ENCODE assay signal across 8 cellular contexts in genomic region chr19:52269338-52270261, GRCh38. TPM values are rescaled to one million over a fixed set of nuclear protein-coding genes. Genes with fewer than 3 reads are reported as not detected.
A peak's percentile ranks its signal among the peaks of the same experiment; 100 is the strongest.
DNase-seq lines count a peak whose midpoint lies in the region; ATAC-seq and TF ChIP-seq lines count a peak whose summit lies in the region.

Gene ZNF766, plus strand, starts transcription at chr19:52269587. Its CDS starts 27 bp downstream, at chr19:52269614.

- H3K27ac ChIP-seq in PC-9 (peak within 1 kb of the TSS; percentile 81), mucosa of rectum (ENCODE audit: low read depth in 2 of 2, low read length in 2 of 2) (peak within 1 kb of the TSS; percentile 98 to 99)

- H2AFZ ChIP-seq in PC-9 = peak within 1 kb of the TSS; percentile 97

- H3K36me3 ChIP-seq in PC-9 (ENCODE audit: low read depth) = peaks cover 24% of the 10 kb centered on the region
- peaks cover 13 to 15% of the 10 kb centered on the region in 2 donors for H3K36me3 ChIP-seq in mucosa of rectum (ENCODE audit: control insufficient read depth in 2 of 2, insufficient read depth in 2 of 2, low read length in 2 of 2)

- H3K27me3 ChIP-seq in PC-9 (ENCODE audit: insufficient read depth, low read depth) (no peaks in the 10 kb centered on the region), mucosa of rectum (ENCODE audit: control insufficient read depth in 2 of 2, insufficient read depth in 2 of 2, low read length in 2 of 2) (no peaks in the 10 kb centered on the region)

- peak; percentile 90 for TF ChIP-seq POLR2A in erythroblast (IDR thresholded peaks at IDR 0.05; ENCODE audit: low read length)

- peak within 1 kb of the TSS; percentile 91 for H3K4me2 ChIP-seq in PC-9

- POLR2A ChIA-PET in PC-9 (lab: Charles Lee; ENCODE audit: unreplicated experiment) = no interaction called here

- peak; percentile 93 for DNase-seq in DMS 273 treated with DMSO at 0.1 percent for 48 hours (lab: John Stamatoyannopoulos, UW)
- DNase-seq in Jurkat, Clone E6-1 (ENCODE audit: low read depth, low spot score) = peak; percentile 91
- peak; percentile 89 to 98 for DNase-seq in PC-9
- DNase-seq in activated T-cell treated with anti-CD3 and anti-CD28 coated beads, Interleukin-2, amount 50 U/mL, for 1 hour = peak; percentile 98
- peak; percentile 97 for DNase-seq in erythroblast (lab: John Stamatoyannopoulos, UW)
- peak; percentile 99 for DNase-seq in stimulated activated CD8-positive, alpha-beta memory T cell treated with anti-CD3 and anti-CD28 coated beads, Interleukin-4, amount 100 ng/mL, for 48 hours

- no peaks in the 10 kb centered on the region for H3K9me2 ChIP-seq in PC-9 (ENCODE audit: insufficient read depth)

- no peaks in the 10 kb centered on the region for H4K20me1 ChIP-seq in PC-9 (ENCODE audit: insufficient read depth)

- H3K4me1 ChIP-seq in PC-9 (replicated peaks; ENCODE audit: insufficient read depth) = 0 out of 2 replicates have a peak, but pooled peaks cover 4% of the 10 kb centered on the region
- peaks cover 0 to 9% of the 10 kb centered on the region in 2 donors for H3K4me1 ChIP-seq in mucosa of rectum (ENCODE audit: control insufficient read depth in 2 of 2, insufficient read depth in 2 of 2, low read length in 2 of 2)

- H3F3A ChIP-seq in PC-9 (ENCODE audit: insufficient read depth, low read depth) = no peaks in the 10 kb centered on the region

- peak within 1 kb of the TSS; percentile 99 to 100 for H3K9ac ChIP-seq in mucosa of rectum (ENCODE audit: low read depth in 1 of 2, low read length in 2 of 2)

- H3K79me2 ChIP-seq in PC-9 (ENCODE audit: low read depth) = peaks cover 48% of the 10 kb centered on the region

- BruUV-seq in PC-9 (replicated peaks; lab: Mats Ljungman, UMichigan) = TSS peak; percentile 81

- peak within 1 kb of the TSS; percentile 98 for H3K4me3 ChIP-seq in Jurkat, Clone E6-1 (ENCODE audit: low read length)
- peak within 1 kb of the TSS; percentile 81 for H3K4me3 ChIP-seq in PC-9
- H3K4me3 ChIP-seq in mucosa of rectum (ENCODE audit: low read length in 2 of 2) = peak within 1 kb of the TSS; percentile 95 to 96

- peak; percentile 92 for ATAC-seq in GM21619 (IDR thresholded peaks at IDR 0.05; ENCODE audit: unreplicated experiment)

- CTCF ChIA-PET in PC-9 (lab: Charles Lee) = no interaction called here

- TF ChIP-seq CTCF in PC-9 (conservative IDR thresholded peaks at IDR 0.05) = 0 out of 2 replicates have a peak, but pooled peaks have one; percentile 8

- intact Hi-C loops in PC-9 (cut with micrococcal nuclease; ENCODE audit: unreplicated experiment) = loop anchor here (2.0 to 5.0 kb wide), 2 partner anchors 98 to 1125 kb away; partner anchors contain the start of genes ZNF765 and ZNF880

- H3K9me3 ChIP-seq in PC-9 (ENCODE audit: insufficient read depth, low read depth) (peaks cover 31% of the 10 kb centered on the region; the same call in 1 of the 2 replicates), mucosa of rectum (ENCODE audit: control insufficient read depth in 2 of 2, low read length in 2 of 2) (peaks cover 0 to 5% of the 10 kb centered on the region in 2 donors)

RNA-seq across cellular contexts. Expression of gene ZNF766, which starts in this region (rescaled TPM):
- polyA plus RNA-seq in Jurkat, Clone E6-1 (2012; ENCODE audit: insufficient read depth, insufficient read length) = 21.9 TPM
- total RNA-seq in PC-9 (2021) = 18.3 and 18.8 TPM in 2 replicates

Comparison
In these comparisons a context has a peak if more than half of its experiments do, and no peak if none do; other contexts are left out.
1. Peak in every context shown above with its lines: DNase-seq, ATAC-seq, H3K4me3 ChIP-seq and H3K27ac ChIP-seq.